ENCODE assay signal across 15 cellular contexts in genomic region chr11:119258983-119259382, GRCh38. TPM values are rescaled to one million over a fixed set of nuclear protein-coding genes. Genes with fewer than 3 reads are reported as not detected.
A peak's percentile ranks its signal among the peaks of the same experiment; 100 is the strongest.
DNase-seq lines count a peak whose midpoint lies in the region; ATAC-seq and TF ChIP-seq lines count a peak whose summit lies in the region.
"Had no signal": no experiment of that assay in that cellular context is flagged by ENCODE, and none has a peak within 500 bp of the region (broad histone marks: within the 10 kb centered on the region; RNA-seq: fewer than 3 reads in every experiment).

No MANE protein-coding gene starts in this region.

- no peak overlapping the region for H3K27ac ChIP-seq in ascending aorta
- H3K27ac ChIP-seq: A549, adrenal gland, gastroesophageal sphincter, upper lobe of right lung had no signal

- H3K9me3 ChIP-seq in T-helper 17 cell (ENCODE audit: control insufficient read depth, low read length, poor library complexity, severe bottlenecking) (no peaks in the 10 kb centered on the region), ascending aorta (no peaks in the 10 kb centered on the region)
- H3K9me3 ChIP-seq: A549, adrenal gland, gastroesophageal sphincter, upper lobe of right lung had no signal

- H3K4me1 ChIP-seq in ascending aorta: peaks cover 5 to 7% of the 10 kb centered on the region in 2 donors

- H3K4me3 Mint-ChIP-seq in T-helper 2 cell treated with Interferon-gamma antibody and Interleukin-4, amounts not matched to agents 5 μg/mL and 100 μg/mL, for 36 hours: peak overlapping the region; percentile 52
- H3K4me3 Mint-ChIP-seq in IgD-negative memory B cell (peak overlapping the region in 3 of 4 donors; percentile 47 to 75 (median 56)), T-helper 17 cell (peak overlapping the region; percentile 9), naive B cell (peak overlapping the region; percentile 1 to 84 (median 62))

- H3K27me3 Mint-ChIP-seq in T-helper 2 cell treated with Interferon-gamma antibody and Interleukin-4, amounts not matched to agents 5 μg/mL and 100 μg/mL, for 36 hours (ENCODE audit: low read depth): no peaks in the 10 kb centered on the region
- H3K27me3 Mint-ChIP-seq in IgD-negative memory B cell (no peaks in the 10 kb centered on the region), T-helper 17 cell (no peaks in the 10 kb centered on the region), naive B cell (no peaks in the 10 kb centered on the region)

- intact Hi-C loops in ascending aorta (cut with DNase I): no loop called here

- H3K4me1 Mint-ChIP-seq in T-helper 2 cell treated with Interferon-gamma antibody and Interleukin-4, amounts not matched to agents 5 μg/mL and 100 μg/mL, for 36 hours (ENCODE audit: low read depth): peaks cover 35% of the 10 kb centered on the region
- H3K4me1 Mint-ChIP-seq in IgD-negative memory B cell (peaks cover 23 to 35% (median 27%) of the 10 kb centered on the region in 3 donors), T-helper 17 cell (peaks cover 41% of the 10 kb centered on the region), naive B cell (peaks cover 22 to 29% (median 27%) of the 10 kb centered on the region in 3 donors)

- no peak for TF ChIP-seq CTCF in ascending aorta (IDR thresholded peaks at IDR 0.05)

- H3K27ac Mint-ChIP-seq in T-helper 2 cell treated with Interferon-gamma antibody and Interleukin-4, amounts not matched to agents 5 μg/mL and 100 μg/mL, for 36 hours: peak overlapping the region; percentile 66
- H3K27ac Mint-ChIP-seq in IgD-negative memory B cell (peak overlapping the region; percentile 21 to 81 (median 44)), T-helper 17 cell (no peak overlapping the region), naive B cell (peak overlapping the region in 5 of 6 donors; percentile 77 to 91 (median 84))

- ATAC-seq in T-helper 17 cell (no peak), naive B cell (ENCODE audit: low read depth in 2 of 2) (no peak), HG02623 (IDR thresholded peaks at IDR 0.05; ENCODE audit: unreplicated experiment) (no peak)
- ATAC-seq: A549, gastroesophageal sphincter, sciatic nerve, upper lobe of right lung had no signal

- no peaks in the 10 kb centered on the region for H3K9me3 Mint-ChIP-seq in T-helper 2 cell treated with Interferon-gamma antibody and Interleukin-4, amounts not matched to agents 5 μg/mL and 100 μg/mL, for 36 hours
- H3K9me3 Mint-ChIP-seq in IgD-negative memory B cell: no peaks in the 10 kb centered on the region
- no peaks in the 10 kb centered on the region for H3K9me3 Mint-ChIP-seq in naive B cell

- DNase-seq in T-helper 2 cell treated with Interferon-gamma antibody and Interleukin-4, amounts not matched to agents 5 μg/mL and 100 μg/mL, for 36 hours (ENCODE audit: low spot score): no peak
- no peak for DNase-seq in T-helper 2 cell
- DNase-seq in T-helper 17 cell: no peak
- DNase-seq in naive B cell: peak; percentile 9
- DNase-seq in DMS79 treated with DMSO at 0.1 percent for 48 hours (lab: John Stamatoyannopoulos, UW): no peak
- DNase-seq in ascending aorta (ENCODE audit: low spot score in 2 of 2): no peak
- DNase-seq: adrenal gland, NCI-H146, NCI-H510A treated with DMSO at 0.1 percent for 48 hours, upper lobe of right lung had no signal

- peaks cover 22% of the 10 kb centered on the region for H3K36me3 Mint-ChIP-seq in T-helper 2 cell treated with Interferon-gamma antibody and Interleukin-4, amounts not matched to agents 5 μg/mL and 100 μg/mL, for 36 hours (ENCODE audit: low read depth)
- H3K36me3 Mint-ChIP-seq in IgD-negative memory B cell (peaks cover 4% of the 10 kb centered on the region), T-helper 17 cell (ENCODE audit: low read depth) (peaks cover 7% of the 10 kb centered on the region), naive B cell (no peaks in the 10 kb centered on the region)

- no peaks in the 10 kb centered on the region for H3K27me3 ChIP-seq in ascending aorta
- H3K27me3 ChIP-seq: adrenal gland, gastroesophageal sphincter, upper lobe of right lung had no signal

- peaks cover 3 to 4% of the 10 kb centered on the region in 2 donors for H3K36me3 ChIP-seq in ascending aorta
- H3K36me3 ChIP-seq: adrenal gland, upper lobe of right lung had no signal

- H3K4me3 ChIP-seq in ascending aorta: no peak overlapping the region
- H3K4me3 ChIP-seq: A549, adrenal gland, gastroesophageal sphincter, upper lobe of right lung had no signal

RNA-seq across cellular contexts. Expression of gene CBL, which starts 52.8 kb away (rescaled TPM):
- polyA plus RNA-seq in IgD-negative memory B cell: 10.0 TPM
- total RNA-seq in T-helper 17 cell: 10 to 100 TPM; 36.1 to 41.9 TPM
- polyA plus RNA-seq in naive B cell (ENCODE audit: low read depth in 6 of 6): 10 to 100 TPM in 5 of 6 donors, 1 to 10 TPM in 1; 8.3 to 22.0 (median 14.4) TPM
- 21.6 TPM for total RNA-seq in ascending aorta

RNA-seq across cellular contexts. Expression of gene MCAM, which starts 57.9 kb away (rescaled TPM):
- polyA plus RNA-seq in IgD-negative memory B cell: 1.3 TPM
- 10 to 100 TPM; 25.6 to 54.0 TPM for total RNA-seq in T-helper 17 cell
- not detected for polyA plus RNA-seq in naive B cell (ENCODE audit: low read depth in 6 of 6)
- 2,975 TPM for total RNA-seq in ascending aorta

Comparison
In these comparisons a context has a peak if more than half of its experiments do, and no peak if none do; other contexts are left out.
1. H3K4me3 Mint-ChIP-seq: peak in every context shown above with its lines; median percentile 62 in naive B cell; 56 in IgD-negative memory B cell; 52 in T-helper 2 cell treated with Interferon-gamma antibody and Interleukin-4, amounts not matched to agents 5 μg/mL and 100 μg/mL, for 36 hours; 9 in T-helper 17 cell.
2. RNA of gene MCAM, which starts 57.9 kb away (total RNA-seq): 2,975 TPM in ascending aorta (single experiment); 25.6 to 54.0 TPM in T-helper 17 cell; every median in the first group is over 10 times any median in the second.